ENCODE assay signal across 17 cellular contexts in the genomic region with DNA sequence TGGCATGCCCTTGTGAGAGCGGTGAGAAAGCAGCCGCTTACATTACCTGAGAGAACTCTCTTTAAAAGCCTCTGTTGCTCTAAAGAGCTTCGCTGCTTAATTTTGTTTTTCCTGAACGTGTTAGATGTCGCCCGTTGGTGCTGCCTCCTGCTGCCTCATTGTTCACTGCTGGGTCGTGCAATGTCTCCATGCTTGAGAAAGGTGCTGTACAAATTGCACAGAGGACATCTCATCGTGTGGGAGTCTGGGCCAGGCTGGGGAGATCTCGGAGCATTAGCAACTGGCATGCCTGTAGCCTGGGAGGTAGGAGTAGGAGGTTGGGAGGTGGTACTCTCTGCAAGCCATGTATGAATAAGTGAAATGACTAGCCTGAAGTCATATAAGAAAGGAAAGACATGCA.
DNase-seq lines count a peak whose midpoint lies in the region; ATAC-seq, FAIRE-seq and TF ChIP-seq lines count a peak whose summit lies in the region.
"Had no signal": no experiment of that assay in that cellular context is flagged by ENCODE, and none has a peak within 500 bp of the region (broad histone marks: within the 10 kb centered on the region; RNA-seq: fewer than 3 reads in every experiment).

No MANE protein-coding gene starts in this region.

- no peak overlapping the region for H2BK120ac ChIP-seq in trophoblast cell (ENCODE audit: insufficient read depth, low read length, poor library complexity)

- H3K14ac ChIP-seq in trophoblast cell (ENCODE audit: low read length), result no peak overlapping the region

- no peak overlapping the region for H2AFZ ChIP-seq in trophoblast cell (ENCODE audit: insufficient read depth, low read length, poor library complexity)
- H2AFZ ChIP-seq: GM23248 had no signal

- peaks cover 0 to under 1% (median 0%) of the 10 kb centered on the region in 5 donors for H3K36me3 Mint-ChIP-seq in naive thymus-derived CD4-positive, alpha-beta T cell
- H3K36me3 Mint-ChIP-seq: CD4-positive, alpha-beta memory T cell had no signal

- H3K79me2 ChIP-seq in trophoblast cell (ENCODE audit: control insufficient read depth, insufficient read depth, low read length, poor library complexity), result no peaks in the 10 kb centered on the region

- H3K27me3 Mint-ChIP-seq in naive thymus-derived CD4-positive, alpha-beta T cell, result no peaks in the 10 kb centered on the region
- H3K27me3 Mint-ChIP-seq: CD4-positive, alpha-beta memory T cell had no signal

- no peak overlapping the region for H4K8ac ChIP-seq in trophoblast cell (ENCODE audit: low read depth, low read length)

- H3K9ac ChIP-seq in kidney (ENCODE audit: low read length in 2 of 2) (no peak overlapping the region), trophoblast cell (ENCODE audit: low read length) (peak overlapping the region; percentile 48)
- H3K9ac ChIP-seq: GM23248 had no signal

- WGBS in trophoblast cell (ENCODE audit: extremely low coverage, insufficient coverage, insufficient read length), result no CpG with 5 or more reads among the region's 9 CpGs

- no peaks in the 10 kb centered on the region for H3K79me1 ChIP-seq in trophoblast cell (ENCODE audit: low read length)

- no peak overlapping the region for H3K4me3 Mint-ChIP-seq in naive thymus-derived CD4-positive, alpha-beta T cell

- H3K4me3 ChIP-seq in kidney (ENCODE audit: low read length in 2 of 2) (no peak overlapping the region), trophoblast cell (ENCODE audit: low read depth, low read length) (no peak overlapping the region)
- H3K4me3 ChIP-seq in naive thymus-derived CD4-positive, alpha-beta T cell (ENCODE audit: low read length), result no peak overlapping the region
- H3K4me3 ChIP-seq: GM23248 had no signal

- no peak for ATAC-seq in sciatic nerve
- ATAC-seq in naive thymus-derived CD4-positive, alpha-beta T cell, result no peak

- DNase-seq in NCI-H146 treated with DMSO at 0.1 percent for 48 hours (lab: John Stamatoyannopoulos, UW; ENCODE audit: unreplicated experiment) (peak; percentile 14), kidney (peak; percentile 36), trophoblast cell (no peak), sciatic nerve (ENCODE audit: low spot score) (no peak), HPDE6-E6E7 (ENCODE audit: extremely low spot score) (no peak), GM19238 (ENCODE audit: insufficient read length, low spot score) (no peak)
- no peak for DNase-seq in naive thymus-derived CD4-positive, alpha-beta T cell
- DNase-seq: Caco-2; CD4-positive, alpha-beta memory T cell; DMS153; DND-41; GM23248; HCEC 1CT had no signal

- H2AK5ac ChIP-seq in trophoblast cell (ENCODE audit: low read length), result no peak overlapping the region

- no peaks in the 10 kb centered on the region for H3K9me3 ChIP-seq in kidney (ENCODE audit: control insufficient read depth in 1 of 2, low read length in 2 of 2)
- H3K9me3 ChIP-seq in trophoblast cell (ENCODE audit: insufficient read depth, low read depth, low read length), result no peaks in the 10 kb centered on the region
- no peaks in the 10 kb centered on the region for H3K9me3 ChIP-seq in naive thymus-derived CD4-positive, alpha-beta T cell (ENCODE audit: control insufficient read depth in 2 of 3, low read length in 3 of 3)
- H3K9me3 ChIP-seq: Caco-2 had no signal

- H3K4me1 Mint-ChIP-seq in naive thymus-derived CD4-positive, alpha-beta T cell, result no peaks in the 10 kb centered on the region
- H3K4me1 Mint-ChIP-seq: CD4-positive, alpha-beta memory T cell had no signal

- no peaks in the 10 kb centered on the region for H3K27me3 ChIP-seq in trophoblast cell (ENCODE audit: insufficient read depth, low read length)
- H3K27me3 ChIP-seq in naive thymus-derived CD4-positive, alpha-beta T cell (ENCODE audit: control insufficient read depth in 2 of 2, insufficient read depth in 2 of 2, low read length in 2 of 2), result no peaks in the 10 kb centered on the region

- no peak overlapping the region for H3K27ac Mint-ChIP-seq in naive thymus-derived CD4-positive, alpha-beta T cell
- H3K27ac Mint-ChIP-seq: CD4-positive, alpha-beta memory T cell had no signal

- no peak for TF ChIP-seq CTCF in kidney (IDR thresholded peaks at IDR 0.05; ENCODE audit: borderline replicate concordance, extremely low read depth, insufficient read depth)

- intact Hi-C loops in kidney (cut with DNase I), result no loop called here
- intact Hi-C loops in sciatic nerve (cut with DNase I), result no loop called here
- intact Hi-C loops in naive thymus-derived CD4-positive, alpha-beta T cell (cut with micrococcal nuclease), result no loop called here

- no peak overlapping the region for H2BK5ac ChIP-seq in trophoblast cell (ENCODE audit: low read depth, low read length, poor library complexity)

- no peak overlapping the region for H4K91ac ChIP-seq in trophoblast cell (ENCODE audit: low read depth, low read length)

- no peaks in the 10 kb centered on the region for H3K36me3 ChIP-seq in kidney (ENCODE audit: control insufficient read depth in 1 of 2, insufficient read depth in 2 of 2, low read length in 2 of 2)
- no peaks in the 10 kb centered on the region for H3K36me3 ChIP-seq in trophoblast cell (ENCODE audit: control insufficient read depth in 1 of 2, insufficient read depth in 2 of 2, low read length in 2 of 2)
- H3K36me3 ChIP-seq in naive thymus-derived CD4-positive, alpha-beta T cell (ENCODE audit: control insufficient read depth in 2 of 3, insufficient read depth in 3 of 3, low read length in 3 of 3), result no peaks in the 10 kb centered on the region

- CTCF ChIA-PET in naive thymus-derived CD4-positive, alpha-beta T cell (lab: Charles Lee), result no interaction called here

- FAIRE-seq in kidney (lab: Jason Lieb, UNC), result no peak
- FAIRE-seq: G401.6, GM12892, GM19239, H54 had no signal

- POLR2A ChIA-PET in naive thymus-derived CD4-positive, alpha-beta T cell (lab: Charles Lee), result no interaction called here

- no peak overlapping the region for H3K4me2 ChIP-seq in trophoblast cell (ENCODE audit: low read length)

- no peak overlapping the region for H3K4ac ChIP-seq in trophoblast cell (ENCODE audit: low read depth, low read length)

- H3K23ac ChIP-seq in trophoblast cell (ENCODE audit: low read length), result no peak overlapping the region

- peaks cover 0 to 36% (median 6%) of the 10 kb centered on the region in 11 donors for H3K9me3 Mint-ChIP-seq in naive thymus-derived CD4-positive, alpha-beta T cell

- no peak overlapping the region for H3K18ac ChIP-seq in trophoblast cell (ENCODE audit: low read length)

- H3K27ac ChIP-seq in kidney (ENCODE audit: low read depth in 2 of 2, low read length in 2 of 2), result no peak overlapping the region
- H3K27ac ChIP-seq in trophoblast cell (ENCODE audit: low read depth, low read length), result no peak overlapping the region
- no peak overlapping the region for H3K27ac ChIP-seq in naive thymus-derived CD4-positive, alpha-beta T cell (ENCODE audit: low read depth, low read length)
- H3K27ac ChIP-seq: GM23248 had no signal

- H4K12ac ChIP-seq in trophoblast cell (ENCODE audit: low read depth, low read length), result no peak overlapping the region

- H3K4me1 ChIP-seq in kidney (ENCODE audit: control insufficient read depth in 1 of 2, insufficient read depth in 1 of 2, low read depth in 1 of 2, low read length in 2 of 2) (no peaks in the 10 kb centered on the region), trophoblast cell (ENCODE audit: control insufficient read depth in 1 of 2, insufficient read depth in 2 of 2, low read length in 2 of 2) (no peaks in the 10 kb centered on the region)
- H3K4me1 ChIP-seq in naive thymus-derived CD4-positive, alpha-beta T cell (ENCODE audit: control insufficient read depth in 2 of 2, insufficient read depth in 2 of 2, low read length in 2 of 2), result no peaks in the 10 kb centered on the region
- H3K4me1 ChIP-seq: Caco-2 had no signal

- no peak overlapping the region for H2BK12ac ChIP-seq in trophoblast cell (ENCODE audit: low read length)

Comparison
In these comparisons a context has a peak if more than half of its experiments do, and no peak if none do; other contexts are left out.
1. DNase-seq: peak in NCI-H146 treated with DMSO at 0.1 percent for 48 hours (single experiment) and kidney (single experiment); none in trophoblast cell (0 of 2), sciatic nerve (single experiment), naive thymus-derived CD4-positive, alpha-beta T cell (0 of 9), HPDE6-E6E7 (single experiment) and GM19238 (single experiment).